ENCODE assay signal across 23 cellular contexts in the genomic region with DNA sequence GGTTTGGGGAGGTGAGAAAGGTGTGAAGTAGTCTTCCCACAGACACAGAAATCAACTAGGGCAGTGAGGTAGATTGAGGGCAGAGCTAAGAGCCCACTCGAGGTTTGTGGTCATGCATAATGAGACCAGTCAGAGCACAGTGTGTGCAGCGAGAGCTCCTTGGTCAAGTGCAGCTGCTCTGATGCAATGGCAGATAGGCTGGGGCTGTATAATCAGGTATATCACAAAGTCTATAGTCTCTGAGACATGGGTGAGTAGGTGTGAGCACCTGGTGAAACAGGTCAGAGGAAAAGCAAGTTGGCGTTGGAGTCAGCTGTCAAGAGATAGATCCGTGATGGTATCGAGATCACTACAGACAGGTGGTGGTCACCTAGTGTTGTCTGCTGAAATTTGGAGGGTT. TPM values are rescaled to one million over a fixed set of nuclear protein-coding genes. Genes with fewer than 3 reads are reported as not detected.
"Had no signal": no experiment of that assay in that cellular context is flagged by ENCODE, and none has a peak within 500 bp of the region (broad histone marks: within the 10 kb centered on the region; RNA-seq: fewer than 3 reads in every experiment).

No MANE protein-coding gene starts in this region.

- H3K4me3 Mint-ChIP-seq: IgD-negative memory B cell had no signal

- H3K4me3 ChIP-seq: K562, SJSA1, SK-N-MC had no signal

- H3K4me2 ChIP-seq: KMS-11 had no signal

- H3K9ac ChIP-seq: KMS-11 had no signal

- H3K27ac ChIP-seq: HL-60, KMS-11, SJSA1, SK-N-MC had no signal

- DNase-seq: Kasumi-1, MM.1S, NCI-H1092 treated with DMSO at 0.1 percent for 48 hours, NCI-H1436, NCI-H2029, NCI-H2081 treated with DMSO at 0.1 percent for 48 hours, NCI-H2227 treated with DMSO at 0.1 percent for 48 hours, NCI-H524, NCI-H526 treated with DMSO at 0.1 percent for 48 hours, NCI-H748 treated with DMSO at 0.1 percent for 48 hours, Right ventricle myocardium superior, RPMI8226, SIG-M5 had no signal

- H3K27me3 ChIP-seq: SJSA1 had no signal

- H3K27ac Mint-ChIP-seq: IgD-negative memory B cell had no signal

- H3K4me1 ChIP-seq: SJSA1 had no signal

- H3K36me3 ChIP-seq: SJSA1 had no signal

- H3K9me3 ChIP-seq: SJSA1 had no signal

- ATAC-seq: K562 had no signal

- FAIRE-seq: HTR-8/SVneo, K562, RCC 7860 had no signal

RNA-seq across cellular contexts. Expression of a gene that starts 17.6 kb away (rescaled TPM):
- total RNA-seq: K562, M059J, NCI-H460, Right ventricle myocardium superior, SJSA1 had no signal
- polyA plus RNA-seq: IgD-negative memory B cell, K562 had no signal
